8 cellular contexts compared by ENCODE assay signal in the genomic region with DNA sequence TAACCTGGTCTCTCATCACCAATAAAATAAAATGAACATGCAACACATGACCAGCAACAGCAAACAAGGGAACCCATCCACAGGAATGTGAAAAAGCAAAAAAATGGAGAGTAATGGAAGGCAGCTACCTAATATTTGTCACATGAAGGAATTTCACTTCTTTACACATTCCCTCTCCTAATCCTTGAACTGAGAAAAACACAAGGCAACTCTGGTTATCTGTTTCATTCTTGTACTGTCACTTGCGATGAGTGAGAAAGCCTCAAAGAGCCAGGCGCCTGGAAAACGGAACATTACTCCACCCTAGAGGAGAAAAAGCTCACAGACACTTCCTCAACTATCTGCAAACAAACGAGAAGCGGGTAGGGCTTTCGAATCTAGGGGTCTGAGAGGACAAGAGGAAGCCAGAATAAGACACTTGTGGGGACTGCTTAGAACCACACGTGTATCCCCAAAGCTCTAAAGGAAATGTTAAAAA. TPM values are rescaled to one million over a fixed set of nuclear protein-coding genes. Genes with fewer than 3 reads are reported as not detected.
DNase-seq lines count a peak whose midpoint lies in the region; ATAC-seq and TF ChIP-seq lines count a peak whose summit lies in the region.

No MANE protein-coding gene starts in this region.

- H3K27me3 ChIP-seq in psoas muscle (ENCODE audit: insufficient read depth in 3 of 3, low read length in 2 of 3): peaks cover 0 to 4% (median 0%) of the 10 kb centered on the region in 3 donors

- POLR2A ChIA-PET in WTC11 (lab: Charles Lee): no interaction called here

- intact Hi-C loops in natural killer cell (cut with micrococcal nuclease): loop anchor here (5.0 kb wide), 1 partner anchor 328 kb away; no protein-coding TSS in a partner anchor
- intact Hi-C loops in psoas muscle (cut with DNase I): no loop called here

- H3K9me3 ChIP-seq in psoas muscle: no peaks in the 10 kb centered on the region

- H3K27me3 Mint-ChIP-seq in natural killer cell treated with Interleukin-12 subunit alpha and Interleukin-12 subunit beta and Interleukin-15 and Interleukin-18, amount 100 ng/mL, for 72 hours: peaks cover 7 to 9% of the 10 kb centered on the region in 2 donors
- H3K27me3 Mint-ChIP-seq in natural killer cell (ENCODE audit: low read depth in 2 of 2) (peaks cover 6 to 9% of the 10 kb centered on the region in 2 donors), WTC11 (ENCODE audit: low read depth) (no peaks in the 10 kb centered on the region), glutamatergic neuron (ENCODE audit: unreplicated experiment) (no peaks in the 10 kb centered on the region)

- 7 to 18% (median 9%) methylated on average over 7 of the region's 7 CpGs for WGBS in psoas muscle, 3 donors

- TF ChIP-seq CTCF in natural killer cell (IDR thresholded peaks at IDR 0.05): no peak
- no peak for TF ChIP-seq CTCF in WTC11 (IDR thresholded peaks at IDR 0.05)
- no peak for TF ChIP-seq CTCF in glutamatergic neuron (IDR thresholded peaks at IDR 0.05; ENCODE audit: partially characterized antibody, unreplicated experiment)
- peak; percentile 49 for TF ChIP-seq CTCF in psoas muscle (IDR thresholded peaks at IDR 0.05)

- H3K4me1 Mint-ChIP-seq in natural killer cell treated with Interleukin-12 subunit alpha and Interleukin-12 subunit beta and Interleukin-15 and Interleukin-18, amount 100 ng/mL, for 72 hours (ENCODE audit: low read depth in 2 of 2): peaks cover 6 to 15% of the 10 kb centered on the region in 2 donors
- peaks cover 7 to 9% of the 10 kb centered on the region in 2 donors for H3K4me1 Mint-ChIP-seq in natural killer cell
- H3K4me1 Mint-ChIP-seq in WTC11: peaks cover 17% of the 10 kb centered on the region; the same call in 1 of the 2 replicates
- H3K4me1 Mint-ChIP-seq in glutamatergic neuron (ENCODE audit: low read depth, unreplicated experiment): peaks cover 15% of the 10 kb centered on the region

- no peaks in the 10 kb centered on the region for H3K4me1 ChIP-seq in psoas muscle

- no peak overlapping the region for H3K27ac Mint-ChIP-seq in natural killer cell treated with Interleukin-12 subunit alpha and Interleukin-12 subunit beta and Interleukin-15 and Interleukin-18, amount 100 ng/mL, for 72 hours
- H3K27ac Mint-ChIP-seq in natural killer cell: peak overlapping the region in 1 of 2 donors; percentile 36
- no peak overlapping the region for H3K27ac Mint-ChIP-seq in WTC11
- no peak overlapping the region for H3K27ac Mint-ChIP-seq in glutamatergic neuron (ENCODE audit: unreplicated experiment)

- H3K36me3 ChIP-seq in psoas muscle (ENCODE audit: insufficient read depth in 1 of 2, low read depth in 1 of 2): no peaks in the 10 kb centered on the region

- peak in 1 of 2 donors; percentile 35 for ATAC-seq in natural killer cell treated with Interleukin-12 subunit alpha and Interleukin-12 subunit beta and Interleukin-15 and Interleukin-18, amount 100 ng/mL, for 72 hours
- ATAC-seq in natural killer cell (no peak), WTC11 (peak; percentile 58), psoas muscle (peak; percentile 40 to 70 (median 54)), HG03039 (IDR thresholded peaks at IDR 0.05; ENCODE audit: unreplicated experiment) (no peak), HG03175 (IDR thresholded peaks at IDR 0.05; ENCODE audit: unreplicated experiment) (no peak)

- no peaks in the 10 kb centered on the region for H3K36me3 Mint-ChIP-seq in natural killer cell treated with Interleukin-12 subunit alpha and Interleukin-12 subunit beta and Interleukin-15 and Interleukin-18, amount 100 ng/mL, for 72 hours
- H3K36me3 Mint-ChIP-seq in natural killer cell (no peaks in the 10 kb centered on the region), WTC11 (no peaks in the 10 kb centered on the region), glutamatergic neuron (ENCODE audit: unreplicated experiment) (no peaks in the 10 kb centered on the region)

- H3K4me3 Mint-ChIP-seq in natural killer cell treated with Interleukin-12 subunit alpha and Interleukin-12 subunit beta and Interleukin-15 and Interleukin-18, amount 100 ng/mL, for 72 hours: peak overlapping the region; percentile 3
- no peak overlapping the region for H3K4me3 Mint-ChIP-seq in natural killer cell
- H3K4me3 Mint-ChIP-seq in WTC11: no peak overlapping the region
- no peak overlapping the region for H3K4me3 Mint-ChIP-seq in glutamatergic neuron (ENCODE audit: unreplicated experiment)

- no peak overlapping the region for H3K27ac ChIP-seq in psoas muscle

- no peaks in the 10 kb centered on the region for H3K9me3 Mint-ChIP-seq in natural killer cell treated with Interleukin-12 subunit alpha and Interleukin-12 subunit beta and Interleukin-15 and Interleukin-18, amount 100 ng/mL, for 72 hours
- no peaks in the 10 kb centered on the region for H3K9me3 Mint-ChIP-seq in natural killer cell
- no peaks in the 10 kb centered on the region for H3K9me3 Mint-ChIP-seq in WTC11
- H3K9me3 Mint-ChIP-seq in glutamatergic neuron (ENCODE audit: unreplicated experiment): no peaks in the 10 kb centered on the region

- DNase-seq in natural killer cell treated with Interleukin-12 subunit alpha and Interleukin-12 subunit beta and Interleukin-15 and Interleukin-18, amount 100 ng/mL, for 72 hours (ENCODE audit: low spot score): no peak
- DNase-seq in natural killer cell: no peak
- peak; percentile 11 for DNase-seq in NCI-H1436 treated with DMSO at 0.1 percent for 48 hours (lab: John Stamatoyannopoulos, UW)
- peak; percentile 23 for DNase-seq in WTC11 (ENCODE audit: low spot score)
- DNase-seq in glutamatergic neuron: peak; percentile 28
- DNase-seq in psoas muscle: no peak

- H3K4me3 ChIP-seq in psoas muscle: no peak overlapping the region

- CTCF ChIA-PET in WTC11 (lab: Charles Lee): interaction anchor here (0.6 to 1.8 kb wide), 10 partner anchors 20 to 335 kb away, joined by 3 to 8 read pairs (median 3); no protein-coding TSS in a partner anchor

TF ChIP-seq in WTC11, 78 proteins besides CTCF, POLR2A, EP300 and RAD21 (continues in another document):
- TF ChIP-seq ZNF423 (CRISPR knock-in tag; IDR thresholded peaks at IDR 0.05) (no peak), TCF7 (CRISPR knock-in tag; IDR thresholded peaks at IDR 0.05; ENCODE audit: low read depth) (no peak), CBFB (CRISPR knock-in tag; IDR thresholded peaks at IDR 0.05; ENCODE audit: low read depth) (no peak)
- TF ChIP-seq, protein P1, sequence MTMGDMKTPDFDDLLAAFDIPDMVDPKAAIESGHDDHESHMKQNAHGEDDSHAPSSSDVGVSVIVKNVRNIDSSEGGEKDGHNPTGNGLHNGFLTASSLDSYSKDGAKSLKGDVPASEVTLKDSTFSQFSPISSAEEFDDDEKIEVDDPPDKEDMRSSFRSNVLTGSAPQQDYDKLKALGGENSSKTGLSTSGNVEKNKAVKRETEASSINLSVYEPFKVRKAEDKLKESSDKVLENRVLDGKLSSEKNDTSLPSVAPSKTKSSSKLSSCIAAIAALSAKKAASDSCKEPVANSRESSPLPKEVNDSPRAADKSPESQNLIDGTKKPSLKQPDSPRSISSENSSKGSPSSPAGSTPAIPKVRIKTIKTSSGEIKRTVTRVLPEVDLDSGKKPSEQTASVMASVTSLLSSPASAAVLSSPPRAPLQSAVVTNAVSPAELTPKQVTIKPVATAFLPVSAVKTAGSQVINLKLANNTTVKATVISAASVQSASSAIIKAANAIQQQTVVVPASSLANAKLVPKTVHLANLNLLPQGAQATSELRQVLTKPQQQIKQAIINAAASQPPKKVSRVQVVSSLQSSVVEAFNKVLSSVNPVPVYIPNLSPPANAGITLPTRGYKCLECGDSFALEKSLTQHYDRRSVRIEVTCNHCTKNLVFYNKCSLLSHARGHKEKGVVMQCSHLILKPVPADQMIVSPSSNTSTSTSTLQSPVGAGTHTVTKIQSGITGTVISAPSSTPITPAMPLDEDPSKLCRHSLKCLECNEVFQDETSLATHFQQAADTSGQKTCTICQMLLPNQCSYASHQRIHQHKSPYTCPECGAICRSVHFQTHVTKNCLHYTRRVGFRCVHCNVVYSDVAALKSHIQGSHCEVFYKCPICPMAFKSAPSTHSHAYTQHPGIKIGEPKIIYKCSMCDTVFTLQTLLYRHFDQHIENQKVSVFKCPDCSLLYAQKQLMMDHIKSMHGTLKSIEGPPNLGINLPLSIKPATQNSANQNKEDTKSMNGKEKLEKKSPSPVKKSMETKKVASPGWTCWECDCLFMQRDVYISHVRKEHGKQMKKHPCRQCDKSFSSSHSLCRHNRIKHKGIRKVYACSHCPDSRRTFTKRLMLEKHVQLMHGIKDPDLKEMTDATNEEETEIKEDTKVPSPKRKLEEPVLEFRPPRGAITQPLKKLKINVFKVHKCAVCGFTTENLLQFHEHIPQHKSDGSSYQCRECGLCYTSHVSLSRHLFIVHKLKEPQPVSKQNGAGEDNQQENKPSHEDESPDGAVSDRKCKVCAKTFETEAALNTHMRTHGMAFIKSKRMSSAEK (CRISPR knock-in tag; IDR thresholded peaks at IDR 0.05; ENCODE audit: borderline replicate concordance): no peak

RNA-seq across cellular contexts. Expression of a gene that starts 13.8 kb away (rescaled TPM):
- 1 to 10 TPM in 1 of 2 donors, under 1 TPM in 1; 0.29 to 1.2 TPM for total RNA-seq in natural killer cell treated with Interleukin-12 subunit alpha and Interleukin-12 subunit beta and Interleukin-15 and Interleukin-18, amount 100 ng/mL, for 72 hours
- total RNA-seq in natural killer cell (under 1 TPM in 2 of 3 donors, not detected in 1; 0.33 to 0.39 TPM), WTC11 (2021) (1.1 to 1.3 TPM (median 1.2 TPM) in 3 replicates), glutamatergic neuron (ENCODE audit: unreplicated experiment) (1.0 TPM), psoas muscle (under 1 TPM in 3 of 4 donors, not detected in 1; 0.16 to 0.23 (median 0.19) TPM)
- polyA plus RNA-seq in psoas muscle: 1 to 10 TPM in 1 of 3 donors, under 1 TPM in 2; 0.32 to 1.7 (median 0.35) TPM

RNA-seq across cellular contexts. Expression of a gene that starts 13.9 kb away (rescaled TPM):
- 10 to 100 TPM; 38.3 to 81.8 TPM for total RNA-seq in natural killer cell treated with Interleukin-12 subunit alpha and Interleukin-12 subunit beta and Interleukin-15 and Interleukin-18, amount 100 ng/mL, for 72 hours
- 10 to 100 TPM; 18.1 to 28.4 (median 25.0) TPM for total RNA-seq in natural killer cell
- 62.2 to 74.9 TPM (median 64.0 TPM) in 3 replicates for total RNA-seq in WTC11 (2021)
- 41.2 TPM for total RNA-seq in glutamatergic neuron (ENCODE audit: unreplicated experiment)
- total RNA-seq in psoas muscle: 10 to 100 TPM; 14.4 to 21.6 (median 18.1) TPM
- 10 to 100 TPM in 2 of 3 donors, 1 to 10 TPM in 1; 6.0 to 21.2 (median 20.2) TPM for polyA plus RNA-seq in psoas muscle

Comparison
In these comparisons a context has a peak if more than half of its experiments do, and no peak if none do; other contexts are left out.
1. ATAC-seq: peak in WTC11 (single experiment) and psoas muscle (4 of 4); none in natural killer cell (0 of 3), HG03039 (single experiment) and HG03175 (single experiment).
2. DNase-seq: peak in NCI-H1436 treated with DMSO at 0.1 percent for 48 hours (single experiment), WTC11 (single experiment) and glutamatergic neuron (single experiment); none in natural killer cell treated with Interleukin-12 subunit alpha and Interleukin-12 subunit beta and Interleukin-15 and Interleukin-18, amount 100 ng/mL, for 72 hours (single experiment), natural killer cell (single experiment) and psoas muscle (0 of 2).